Comparison of ENCODE assay signal across 22 cellular contexts in genomic region chr1:208799186-208799585, GRCh38.
"Had no signal": no experiment of that assay in that cellular context is flagged by ENCODE, and none has a peak within 500 bp of the region (broad histone marks: within the 10 kb centered on the region; RNA-seq: fewer than 3 reads in every experiment).

No MANE protein-coding gene starts in this region.

- H3K36me3 Mint-ChIP-seq: activated naive CD4-positive, alpha-beta T cell treated with anti-CD3 and anti-CD28 coated beads, Interleukin-2, amount 10 ng/mL, durations not matched to agents 7 days and 5 days; activated naive CD8-positive, alpha-beta T cell treated with anti-CD3 and anti-CD28 coated beads for 36 hours; T-cell had no signal

- H3K4me1 Mint-ChIP-seq: activated CD4-positive, alpha-beta memory T cell treated with anti-CD3 and anti-CD28 coated beads, Interleukin-2, amount 10 ng/mL, durations not matched to agents 7 days and 5 days; activated CD4-positive, alpha-beta T cell treated with anti-CD3 and anti-CD28 coated beads for 36 hours; activated naive CD4-positive, alpha-beta T cell treated with anti-CD3 and anti-CD28 coated beads, Interleukin-2, amount 10 ng/mL, durations not matched to agents 7 days and 5 days; activated naive CD8-positive, alpha-beta T cell treated with anti-CD3 and anti-CD28 coated beads for 36 hours; T-cell had no signal

- H3K4me3 Mint-ChIP-seq: activated CD4-positive, alpha-beta memory T cell treated with anti-CD3 and anti-CD28 coated beads, Interleukin-2, amount 10 ng/mL, durations not matched to agents 7 days and 5 days; activated CD4-positive, alpha-beta T cell treated with anti-CD3 and anti-CD28 coated beads for 36 hours; activated naive CD4-positive, alpha-beta T cell treated with anti-CD3 and anti-CD28 coated beads, Interleukin-2, amount 10 ng/mL, durations not matched to agents 7 days and 5 days; activated naive CD8-positive, alpha-beta T cell treated with anti-CD3 and anti-CD28 coated beads for 36 hours; activated T-cell treated with anti-CD3 and anti-CD28 coated beads, Interleukin-2, amount 50 U/mL, for 72 hours; T-cell had no signal

- H3K27ac ChIP-seq: brain microvascular endothelial cell, KMS-11, SK-N-MC, VCaP had no signal

- H3K9me3 Mint-ChIP-seq: activated CD4-positive, alpha-beta memory T cell treated with anti-CD3 and anti-CD28 coated beads, Interleukin-2, amount 10 ng/mL, durations not matched to agents 7 days and 5 days; activated naive CD4-positive, alpha-beta T cell treated with anti-CD3 and anti-CD28 coated beads, Interleukin-2, amount 10 ng/mL, durations not matched to agents 7 days and 5 days; activated naive CD8-positive, alpha-beta T cell treated with anti-CD3 and anti-CD28 coated beads for 36 hours; activated T-cell treated with anti-CD3 and anti-CD28 coated beads, Interleukin-2, amount 50 U/mL, for 72 hours; activated T-helper 2 cell treated with anti-CD3 and anti-CD28 coated beads, Interferon-gamma antibody, Interleukin-2, Interleukin-4, amounts not matched to agents 10 μg/mL and 5 μg/mL and 100 μg/mL, durations not matched to agents 14 hours and 24 hours and 36 hours; T-cell had no signal

- DNase-seq: activated CD4-positive, alpha-beta memory T cell treated with anti-CD3 and anti-CD28 coated beads, Interleukin-2, amount 10 ng/mL, durations not matched to agents 7 days and 5 days; activated CD4-positive, alpha-beta T cell treated with anti-CD3 and anti-CD28 coated beads for 36 hours; activated CD4-positive, alpha-beta T cell treated with anti-CD3 and anti-CD28 coated beads, Interleukin-2, amount 50 U/mL, for 1 hour; activated gamma-delta T cell treated with Interleukin-2 at 50 U/mL for 16 hours; activated naive CD4-positive, alpha-beta T cell treated with anti-CD3 and anti-CD28 coated beads, Interleukin-2, amount 10 ng/mL, durations not matched to agents 7 days and 5 days; activated naive CD8-positive, alpha-beta T cell treated with anti-CD3 and anti-CD28 coated beads for 36 hours; activated T-cell treated with anti-CD3 and anti-CD28 coated beads for 4 hours; activated T-cell treated with anti-CD3 and anti-CD28 coated beads, Interleukin-2, amount 50 U/mL, for 72 hours; brain microvascular endothelial cell; NCI-H1105 treated with DMSO at 0.1 percent for 48 hours; NCI-H1436 treated with DMSO at 0.1 percent for 48 hours; NCI-H187; NCI-H2081; NCI-H446; NCI-H748 treated with DMSO at 0.1 percent for 48 hours; SIG-M5; T-cell; T-helper 2 cell had no signal

- H3K27me3 ChIP-seq: brain microvascular endothelial cell had no signal

- H3K4me3 ChIP-seq: SK-N-MC had no signal

- H3K27me3 Mint-ChIP-seq: activated CD4-positive, alpha-beta memory T cell treated with anti-CD3 and anti-CD28 coated beads, Interleukin-2, amount 10 ng/mL, durations not matched to agents 7 days and 5 days; activated naive CD4-positive, alpha-beta T cell treated with anti-CD3 and anti-CD28 coated beads, Interleukin-2, amount 10 ng/mL, durations not matched to agents 7 days and 5 days; activated naive CD8-positive, alpha-beta T cell treated with anti-CD3 and anti-CD28 coated beads for 36 hours had no signal

- H3K36me3 ChIP-seq: brain microvascular endothelial cell had no signal

- ATAC-seq: activated CD4-positive, alpha-beta T cell treated with anti-CD3 and anti-CD28 coated beads for 36 hours; activated T-cell treated with anti-CD3 and anti-CD28 coated beads, Interleukin-2, amount 50 U/mL, for 72 hours; T-cell had no signal

- H3K4me2 ChIP-seq: KMS-11 had no signal

- H3K27ac Mint-ChIP-seq: activated CD4-positive, alpha-beta memory T cell treated with anti-CD3 and anti-CD28 coated beads, Interleukin-2, amount 10 ng/mL, durations not matched to agents 7 days and 5 days; activated CD4-positive, alpha-beta T cell treated with anti-CD3 and anti-CD28 coated beads for 36 hours; activated naive CD4-positive, alpha-beta T cell treated with anti-CD3 and anti-CD28 coated beads, Interleukin-2, amount 10 ng/mL, durations not matched to agents 7 days and 5 days; activated naive CD8-positive, alpha-beta T cell treated with anti-CD3 and anti-CD28 coated beads for 36 hours; activated T-cell treated with anti-CD3 and anti-CD28 coated beads, Interleukin-2, amount 50 U/mL, for 72 hours; activated T-helper 2 cell treated with anti-CD3 and anti-CD28 coated beads, Interferon-gamma antibody, Interleukin-2, Interleukin-4, amounts not matched to agents 10 μg/mL and 5 μg/mL and 100 μg/mL, durations not matched to agents 14 hours and 24 hours and 36 hours; T-cell had no signal
